22 cellular contexts compared by ENCODE assay signal in the genomic region with DNA sequence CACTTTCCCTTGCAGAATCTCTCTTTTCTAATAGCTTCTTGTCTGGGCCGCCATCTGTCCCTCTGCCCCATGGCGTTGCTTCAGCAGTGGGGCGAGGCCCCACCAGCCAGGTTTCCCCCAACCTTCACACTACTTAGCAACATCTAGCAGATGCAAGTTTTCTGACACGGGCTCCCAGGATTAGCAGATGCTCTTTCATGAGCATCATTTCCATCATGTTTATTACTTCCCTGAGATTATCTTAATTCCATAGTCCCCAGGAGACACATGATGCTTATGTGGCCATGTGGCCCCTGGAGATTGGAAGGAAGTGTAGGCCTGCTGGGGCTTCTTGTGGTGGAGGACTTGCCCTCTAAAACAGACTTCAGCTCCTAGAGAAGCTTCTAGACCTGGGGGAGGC. TPM values are rescaled to one million over a fixed set of nuclear protein-coding genes. Genes with fewer than 3 reads are reported as not detected.
DNase-seq lines count a peak whose midpoint lies in the region; ATAC-seq, FAIRE-seq and TF ChIP-seq lines count a peak whose summit lies in the region.
"Had no signal": no experiment of that assay in that cellular context is flagged by ENCODE, and none has a peak within 500 bp of the region (broad histone marks: within the 10 kb centered on the region; RNA-seq: fewer than 3 reads in every experiment).

No MANE protein-coding gene starts in this region.

- TF ChIP-seq EP300 in tibial nerve (IDR thresholded peaks at IDR 0.05), result no peak

- TF ChIP-seq CTCF in D721Med (IDR thresholded peaks at IDR 0.05; ENCODE audit: insufficient read depth, missing control alignments) (no peak), WERI-Rb-1 (IDR thresholded peaks at IDR 0.05; ENCODE audit: low read depth, low read length) (no peak), GM13976 (IDR thresholded peaks at IDR 0.05; ENCODE audit: borderline replicate concordance, control extremely low read depth, extremely low read depth, insufficient read depth, missing control alignments) (no peak), left lung (IDR thresholded peaks at IDR 0.05) (no peak), tibial nerve (IDR thresholded peaks at IDR 0.05) (no peak)

- H3K9me3 ChIP-seq in WERI-Rb-1 (ENCODE audit: severe bottlenecking) (peaks cover 6% of the 10 kb centered on the region), left lung (no peaks in the 10 kb centered on the region), tibial nerve (no peaks in the 10 kb centered on the region)
- H3K9me3 ChIP-seq: HAP-1 had no signal

- no peak overlapping the region for H3K4me3 ChIP-seq in WERI-Rb-1 (ENCODE audit: low read depth, low read length)
- no peak overlapping the region for H3K4me3 ChIP-seq in left lung
- H3K4me3 ChIP-seq in tibial nerve, result no peak overlapping the region
- H3K4me3 ChIP-seq: GM12878, GM23338, HAP-1 had no signal

- H3K4me1 ChIP-seq in left lung (no peaks in the 10 kb centered on the region), tibial nerve (no peaks in the 10 kb centered on the region)

- 83% methylated on average over 4 of the region's 4 CpGs for WGBS in tibial nerve, 2 donors

- no peak for ATAC-seq in left lung
- ATAC-seq: GM12878, GM23338 had no signal

- H3K27me3 ChIP-seq in WERI-Rb-1 (ENCODE audit: insufficient read depth, low read depth, severe bottlenecking) (no peaks in the 10 kb centered on the region), left lung (peaks cover 0 to 69% of the 10 kb centered on the region in 2 donors), tibial nerve (peaks cover 0 to 9% of the 10 kb centered on the region in 2 donors)

- intact Hi-C loops in left lung (cut with DNase I), result loop anchor here in 1 of 2 donors (10.0 kb wide), 1 partner anchor 252 kb away; no protein-coding TSS in a partner anchor

- peak; percentile 89 for FAIRE-seq in D721Med (lab: Jason Lieb, UNC)
- FAIRE-seq: GM12878, GM18507 had no signal

- H3K27ac ChIP-seq in WERI-Rb-1 (0 out of 2 replicates have a peak overlapping the region, but pooled peaks have one; percentile 11), left lung (no peak overlapping the region), tibial nerve (no peak overlapping the region)

- H3K36me3 ChIP-seq in WERI-Rb-1 (no peaks in the 10 kb centered on the region), left lung (no peaks in the 10 kb centered on the region), tibial nerve (no peaks in the 10 kb centered on the region)
- H3K36me3 ChIP-seq: HAP-1 had no signal

- TF ChIP-seq POLR2A in tibial nerve (IDR thresholded peaks at IDR 0.05), result no peak

- in situ Hi-C loops in GM13976 (cut with MboI; ENCODE audit: low sequenced_read_pairs, unreplicated experiment), result no loop called here

- peak; percentile 84 for DNase-seq in D721Med (ENCODE audit: insufficient read length, low spot score)
- DNase-seq in NCI-H524 (lab: John Stamatoyannopoulos, UW), result peak; percentile 82 to 93
- DNase-seq in NCI-H82 treated with DMSO at 0.1 percent for 48 hours (lab: John Stamatoyannopoulos, UW; ENCODE audit: unreplicated experiment), result peak; percentile 84
- DNase-seq in WERI-Rb-1, result peak; percentile 66
- no peak for DNase-seq in GM13976 (ENCODE audit: low spot score)
- DNase-seq in NCI-H1092 (lab: John Stamatoyannopoulos, UW), result no peak
- DNase-seq in left lung, result no peak
- no peak for DNase-seq in tibial nerve (ENCODE audit: low spot score in 2 of 2)
- DNase-seq: C1 segment of cervical spinal cord; Calu3; CD4-positive, alpha-beta memory T cell; COR-L47; DMS 273 treated with DMSO at 0.1 percent for 48 hours; DMS79; EL; GDM1; HFFc6 had no signal

RNA-seq across cellular contexts. Expression of gene CUX2, which starts 11.6 kb away (rescaled TPM):
- total RNA-seq in left lung (under 1 TPM; 0.08 to 0.09 TPM), tibial nerve (under 1 TPM in 3 of 4 donors, not detected in 1; under 0.01 to 0.30 (median 0.21) TPM)
- total RNA-seq: A172; Calu3; CD4-positive, alpha-beta memory T cell; HFFc6 had no signal

Comparison
In these comparisons a context has a peak if more than half of its experiments do, and no peak if none do; other contexts are left out.
1. DNase-seq: peak in D721Med (single experiment), NCI-H524 (2 of 2), NCI-H82 treated with DMSO at 0.1 percent for 48 hours (single experiment) and WERI-Rb-1 (single experiment); none in GM13976 (single experiment), NCI-H1092 (single experiment), left lung (0 of 2) and tibial nerve (0 of 2).